Comparison of ENCODE assay signal across 7 cellular contexts in genomic region chrX:54647607-54648006, GRCh38.
DNase-seq lines count a peak whose midpoint lies in the region; FAIRE-seq and TF ChIP-seq lines count a peak whose summit lies in the region.
"Not testable (repeated sequence)": the region's sequence is repeated elsewhere in the genome, so short reads cannot be mapped to it uniquely, and the experiment has no call there.

No MANE protein-coding gene starts in this region.

- not testable (repeated sequence) for TF ChIP-seq POLR2A in endothelial cell of umbilical vein (IDR thresholded peaks at IDR 0.05; ENCODE audit: low read depth, low read length)

- H4K20me1 ChIP-seq in GM23248 (ENCODE audit: insufficient read depth); astrocyte (ENCODE audit: insufficient read depth, low read length); endothelial cell of umbilical vein (replicated peaks; ENCODE audit: control insufficient read depth, extremely low read depth, insufficient read depth, low read length): not testable (repeated sequence)

- not testable (repeated sequence) for H3K27ac Mint-ChIP-seq in astrocyte (ENCODE audit: unreplicated experiment)

- intact Hi-C loops in A673 (cut with micrococcal nuclease; ENCODE audit: unreplicated experiment): loop anchor here (10.0 kb wide), 1 partner anchor 157 kb away; the partner anchor contains the start of gene MAGED2
- intact Hi-C loops in endothelial cell of umbilical vein (cut with micrococcal nuclease): not testable (repeated sequence)

- WGBS in GM23248 (ENCODE audit: low coverage in 1 of 2, low lambda C conversion rate in 2 of 2, missing lambda C conversion rate in 2 of 2), 2 experiments: 7 to 11% methylated on average over 4 of the region's 4 CpGs
- 88 to 97% (median 91%) methylated on average over 4 of the region's 4 CpGs for WGBS in small intestine, 3 donors

- H2AFZ ChIP-seq in GM23248; astrocyte (ENCODE audit: low read depth, low read length); endothelial cell of umbilical vein (ENCODE audit: low read depth, low read length): not testable (repeated sequence)

- H3K4me1 Mint-ChIP-seq in astrocyte (ENCODE audit: low read depth, unreplicated experiment): not testable (repeated sequence)

- not testable (repeated sequence) for H3K4me3 ChIP-seq in A673 (ENCODE audit: low read depth, low read length, poor library complexity, severe bottlenecking); GM23248; astrocyte (ENCODE audit: insufficient read depth, low read depth, low read length); endothelial cell of umbilical vein (replicated peaks in 1 of 3; ENCODE audit: insufficient read depth in 1 of 3, low read depth in 1 of 3, low read length in 3 of 3); small intestine (ENCODE audit: low read depth in 1 of 2, low read length in 2 of 2)

- not testable (repeated sequence) for FAIRE-seq in astrocyte (lab: Jason Lieb, UNC); endothelial cell of umbilical vein (lab: Jason Lieb, UNC)
- peak; percentile 67 for FAIRE-seq in small intestine (lab: Jason Lieb, UNC)

- not testable (repeated sequence) for H3K4me2 ChIP-seq in GM23248 (ENCODE audit: unreplicated experiment); astrocyte (ENCODE audit: low read length); endothelial cell of umbilical vein (ENCODE audit: insufficient read depth, low read length)

- dilution Hi-C loops in endothelial cell of umbilical vein (cut with MboI; ENCODE audit: extremely low pct_ligation_motif_present, low sequenced_read_pairs): not testable (repeated sequence)

- H3K9ac ChIP-seq in GM23248; astrocyte (ENCODE audit: low read length); endothelial cell of umbilical vein (replicated peaks; ENCODE audit: extremely low read depth, insufficient read depth, low read length): not testable (repeated sequence)

- not testable (repeated sequence) for H3K9me3 Mint-ChIP-seq in astrocyte (ENCODE audit: unreplicated experiment)

- H3K4me3 Mint-ChIP-seq in astrocyte (ENCODE audit: unreplicated experiment): peak overlapping the region; percentile 57

- not testable (repeated sequence) for H3K9me3 ChIP-seq in A673 (ENCODE audit: low read depth, low read length, poor library complexity, severe bottlenecking); GM23248 (ENCODE audit: low read depth); astrocyte (ENCODE audit: insufficient read depth, low read depth, low read length); endothelial cell of umbilical vein (replicated peaks; ENCODE audit: control insufficient read depth, insufficient read depth, low read length); small intestine (ENCODE audit: control insufficient read depth, low read depth)

- TF ChIP-seq CTCF in A673 (conservative IDR thresholded peaks at IDR 0.05; ENCODE audit: low read depth, low read length); astrocyte (IDR thresholded peaks at IDR 0.05; ENCODE audit: insufficient read depth, low read depth, low read length); endothelial cell of umbilical vein (IDR thresholded peaks at IDR 0.05; ENCODE audit: extremely low read depth in 1 of 2, insufficient read depth in 1 of 2, low read depth in 1 of 2, low read length in 2 of 2): not testable (repeated sequence)

- H3K9me1 ChIP-seq in endothelial cell of umbilical vein (replicated peaks; ENCODE audit: control insufficient read depth, extremely low read depth, insufficient read depth, low read length): not testable (repeated sequence)

- not testable (repeated sequence) for H3K27me3 Mint-ChIP-seq in astrocyte (ENCODE audit: low read depth, unreplicated experiment)

- BruUV-seq in A673 (replicated peaks; lab: Mats Ljungman, UMichigan); endothelial cell of umbilical vein (replicated peaks; lab: Mats Ljungman, UMichigan): not testable (repeated sequence)

- not testable (repeated sequence) for H3K4me1 ChIP-seq in A673 (ENCODE audit: insufficient read depth, low read length, poor library complexity, severe bottlenecking); GM23248 (ENCODE audit: insufficient read depth); astrocyte (ENCODE audit: insufficient read depth, low read length); endothelial cell of umbilical vein (ENCODE audit: control insufficient read depth, extremely low read depth, insufficient read depth, low read length); small intestine (ENCODE audit: control insufficient read depth in 2 of 2, insufficient read depth in 1 of 2, low read depth in 1 of 2, low read length in 1 of 2)

- in situ Hi-C loops in GM23248 (cut with MboI): not testable (repeated sequence)

- not testable (repeated sequence) for H3K27me3 ChIP-seq in A673 (replicated peaks; ENCODE audit: insufficient read depth, low read depth, low read length, poor library complexity); GM23248 (replicated peaks; ENCODE audit: insufficient read depth); astrocyte (ENCODE audit: insufficient read depth, low read length); endothelial cell of umbilical vein (ENCODE audit: control insufficient read depth in 2 of 2, insufficient read depth in 2 of 2, low read length in 2 of 2); small intestine (ENCODE audit: control insufficient read depth in 2 of 2, insufficient read depth in 2 of 2, low read length in 2 of 2)

- H3K36me3 ChIP-seq in A673 (ENCODE audit: insufficient read depth, low read length, poor library complexity, severe bottlenecking); GM23248 (ENCODE audit: low read depth); astrocyte (ENCODE audit: insufficient read depth, low read length); endothelial cell of umbilical vein (ENCODE audit: control insufficient read depth in 2 of 2, extremely low read depth in 1 of 2, insufficient read depth in 2 of 2, low read length in 2 of 2); small intestine (ENCODE audit: control insufficient read depth in 2 of 2, insufficient read depth in 2 of 2, low read length in 2 of 2): not testable (repeated sequence)

- H3K9me2 ChIP-seq in GM23248 (ENCODE audit: insufficient read depth): not testable (repeated sequence)

- not testable (repeated sequence) for H3K27ac ChIP-seq in A673 (ENCODE audit: low read depth, low read length, poor library complexity, severe bottlenecking); GM23248; astrocyte (ENCODE audit: low read depth, low read length); endothelial cell of umbilical vein (ENCODE audit: insufficient read depth, low read depth, low read length); small intestine (ENCODE audit: low read depth in 1 of 2, low read length in 1 of 2)

- CTCF ChIA-PET in A673 (lab: Charles Lee); endothelial cell of umbilical vein (lab: Charles Lee): not testable (repeated sequence)

- not testable (repeated sequence) for H3K36me3 Mint-ChIP-seq in astrocyte (ENCODE audit: low read depth, unreplicated experiment)

- peak; percentile 48 for DNase-seq in A673 (ENCODE audit: low spot score)
- peak; percentile 3 for DNase-seq in GM23248
- DNase-seq in M059J (ENCODE audit: low read depth): peak; percentile 32
- DNase-seq in astrocyte (ENCODE audit: low read depth); small intestine: not testable (repeated sequence)
- peak; percentile 3 for DNase-seq in endothelial cell of umbilical vein (ENCODE audit: low read depth, low spot score)
- peak; percentile 1 for DNase-seq in fibroblast of gingiva (ENCODE audit: low read depth)

- not testable (repeated sequence) for H3F3A ChIP-seq in GM23248 (ENCODE audit: insufficient read depth)

- H3K79me2 ChIP-seq in GM23248 (ENCODE audit: insufficient read depth); astrocyte (ENCODE audit: insufficient read depth, low read length); endothelial cell of umbilical vein (ENCODE audit: control insufficient read depth, insufficient read depth, low read length): not testable (repeated sequence)

- POLR2A ChIA-PET in A673 (lab: Charles Lee; ENCODE audit: low non-redundant PET); endothelial cell of umbilical vein (lab: Charles Lee): not testable (repeated sequence)
